In genomic region chr19:56163097-56163496, GRCh38 we compare ENCODE assay signal across 17 cellular contexts. TPM values are rescaled to one million over a fixed set of nuclear protein-coding genes. Genes with fewer than 3 reads are reported as not detected.
A peak's percentile ranks its signal among the peaks of the same experiment; 100 is the strongest.
DNase-seq lines count a peak whose midpoint lies in the region; ATAC-seq, FAIRE-seq and TF ChIP-seq lines count a peak whose summit lies in the region.
"Had no signal": no experiment of that assay in that cellular context is flagged by ENCODE, and none has a peak within 500 bp of the region (broad histone marks: within the 10 kb centered on the region; RNA-seq: fewer than 3 reads in every experiment).

No MANE protein-coding gene starts in this region.

- H3K4me3 ChIP-seq in breast epithelium (no peak overlapping the region), Loucy (ENCODE audit: low read length, poor library complexity, severe bottlenecking) (no peak overlapping the region), H1 (ENCODE audit: extremely low read depth in 1 of 4, insufficient read depth in 2 of 4, low read depth in 3 of 4, low read length in 4 of 4) (no peak overlapping the region)
- H3K4me3 ChIP-seq in BLaER1 treated with 17β-estradiol and CSF1 and Interleukin-3, amounts not matched to agents 10 nM and 100 nM: no peak overlapping the region
- H3K4me3 ChIP-seq: HAP-1 had no signal

- H3K27ac ChIP-seq in breast epithelium (no peak overlapping the region), H1 (ENCODE audit: low read depth, low read length) (no peak overlapping the region)
- H3K27ac ChIP-seq in BLaER1 treated with 17β-estradiol and CSF1 and Interleukin-3, amounts not matched to agents 10 nM and 100 nM: no peak overlapping the region

- no peak overlapping the region for H4K5ac ChIP-seq in H1 (ENCODE audit: insufficient read length, low read depth, low read length)

- no peak for TF ChIP-seq POLR2A in breast epithelium (IDR thresholded peaks at IDR 0.05)
- TF ChIP-seq POLR2A in H1 (IDR thresholded peaks at IDR 0.05; ENCODE audit: control extremely low read depth in 1 of 2, low read depth in 2 of 2, low read length in 2 of 2): no peak
- TF ChIP-seq POLR2A in GM12892 (IDR thresholded peaks at IDR 0.05; ENCODE audit: low read depth, low read length): no peak

- no peak overlapping the region for H2BK12ac ChIP-seq in H1 (ENCODE audit: low read depth, low read length)

- H3K9me3 Mint-ChIP-seq in MCF 10A (ENCODE audit: unreplicated experiment): no peaks in the 10 kb centered on the region

- peaks cover 7% of the 10 kb centered on the region; the same call in 1 of the 2 replicates for H3K23me2 ChIP-seq in H1 (ENCODE audit: low read depth, low read length)

- H2BK20ac ChIP-seq in H1 (ENCODE audit: low read length): no peak overlapping the region

- CTCF ChIA-PET in MCF 10A (lab: Yijun Ruan, JAX) (interaction anchor here (0.6 to 1.4 kb wide), 2 partner anchors 97 to 188 kb away, joined by 3 to 4 read pairs; no protein-coding TSS in a partner anchor), H1 (lab: Charles Lee; ENCODE audit: partially characterized antibody) (interaction anchor here (0.7 to 1.5 kb wide), 6 partner anchors 8 to 606 kb away, joined by 3 to 5 read pairs (median 3); no protein-coding TSS in a partner anchor)

- no peaks in the 10 kb centered on the region for H3K4me1 ChIP-seq in breast epithelium
- peaks cover 23 to 37% (median 33%) of the 10 kb centered on the region in 10 experiments for H3K4me1 ChIP-seq in BLaER1 treated with 17β-estradiol and CSF1 and Interleukin-3, amounts not matched to agents 10 nM and 100 nM
- peaks cover 24% of the 10 kb centered on the region for H3K4me1 ChIP-seq in Loucy (ENCODE audit: insufficient read depth, low read length, poor library complexity, severe bottlenecking)
- H3K4me1 ChIP-seq in H1 (replicated peaks in 1 of 4; ENCODE audit: control insufficient read depth in 3 of 4, insufficient read depth in 4 of 4, low read length in 3 of 4): no peaks in the 10 kb centered on the region
- H3K4me1 ChIP-seq: BE2C, HAP-1 had no signal

- POLR2A ChIA-PET in MCF 10A (lab: Yijun Ruan, JAX) (no interaction called here), H1 (lab: Charles Lee; ENCODE audit: partially characterized antibody) (interaction anchor here (1.2 kb wide), 1 partner anchor 21 kb away, joined by 3 read pairs; no protein-coding TSS in a partner anchor)

- H3K79me1 ChIP-seq in H1 (ENCODE audit: low read depth, low read length): no peaks in the 10 kb centered on the region

- TF ChIP-seq CTCF in MCF 10A (IDR thresholded peaks at IDR 0.05; ENCODE audit: unreplicated experiment) (no peak), breast epithelium (IDR thresholded peaks at IDR 0.05) (no peak), Loucy (conservative IDR thresholded peaks at IDR 0.05; ENCODE audit: low read length) (no peak), H1 (IDR thresholded peaks at IDR 0.05; ENCODE audit: control extremely low read depth in 1 of 3, insufficient read depth in 1 of 3, low read depth in 1 of 3, low read length in 3 of 3) (no peak)

- no peak overlapping the region for H4K91ac ChIP-seq in H1 (replicated peaks; ENCODE audit: insufficient read length, low read length)

- TF ChIP-seq RAD21 in H1 (IDR thresholded peaks at IDR 0.05 in 1 of 2, conservative IDR thresholded peaks at IDR 0.05 in 1 of 2; ENCODE audit: low read depth in 2 of 2, low read length in 2 of 2): no peak

- TF ChIP-seq EP300 in H1 (IDR thresholded peaks at IDR 0.05; ENCODE audit: borderline replicate concordance in 1 of 2, low read depth in 2 of 2, low read length in 2 of 2): no peak

- no peak overlapping the region for H2BK5ac ChIP-seq in H1 (ENCODE audit: low read depth, low read length)

- no peak overlapping the region for H3K14ac ChIP-seq in H1 (ENCODE audit: insufficient read length)

- peak overlapping the region in 10 of 11 experiments; percentile 5 to 80 (median 58); a peak in 16 of 22 replicates for H3K4me2 ChIP-seq in BLaER1 treated with 17β-estradiol and CSF1 and Interleukin-3, amounts not matched to agents 10 nM and 100 nM
- H3K4me2 ChIP-seq in Loucy (ENCODE audit: low read depth, low read length, poor library complexity, severe bottlenecking) (peak overlapping the region; percentile 38), H1 (ENCODE audit: insufficient read depth in 1 of 2, low read depth in 2 of 2, low read length in 2 of 2) (no peak overlapping the region)

- no peak overlapping the region for H3K4ac ChIP-seq in H1 (replicated peaks; ENCODE audit: insufficient read length, low read depth, low read length)

- 86% methylated on average over 13 of the region's 13 CpGs; no CpG with 5 or more reads in 1 of the 2 experiments for WGBS in H1 (ENCODE audit: extremely low coverage in 1 of 2, insufficient coverage in 1 of 2, insufficient read length in 1 of 2, insufficient replicate concordance in 2 of 2, low coverage in 1 of 2, low lambda C conversion rate in 2 of 2, missing lambda C conversion rate in 1 of 2), 2 experiments

- H3K4me3 Mint-ChIP-seq in MCF 10A (ENCODE audit: unreplicated experiment): no peak overlapping the region

- H2AK5ac ChIP-seq in H1 (ENCODE audit: low read depth, low read length): 0 out of 2 replicates have a peak overlapping the region, but pooled peaks have one; percentile 39

- H3K27me3 ChIP-seq in breast epithelium (no peaks in the 10 kb centered on the region), Loucy (ENCODE audit: insufficient read depth, low read length, poor library complexity, severe bottlenecking) (no peaks in the 10 kb centered on the region), H1 (replicated peaks in 1 of 4; ENCODE audit: control insufficient read depth in 3 of 4, extremely low read depth in 1 of 4, insufficient read depth in 3 of 4, low read length in 3 of 4) (no peaks in the 10 kb centered on the region)
- H3K27me3 ChIP-seq in BLaER1 treated with 17β-estradiol and CSF1 and Interleukin-3, amounts not matched to agents 10 nM and 100 nM: no peaks in the 10 kb centered on the region
- H3K27me3 ChIP-seq: BE2C had no signal

- H3K9ac ChIP-seq in BLaER1 treated with 17β-estradiol and CSF1 and Interleukin-3, amounts not matched to agents 10 nM and 100 nM: no peak overlapping the region
- H3K9ac ChIP-seq in Loucy (ENCODE audit: low read depth, low read length, poor library complexity, severe bottlenecking) (no peak overlapping the region), H1 (replicated peaks in 1 of 4; ENCODE audit: extremely low read depth in 1 of 4, low read depth in 3 of 4, low read length in 3 of 4) (no peak overlapping the region)

- DNase-seq in MCF 10A (ENCODE audit: unreplicated experiment): no peak
- DNase-seq in breast epithelium (ENCODE audit: low spot score in 2 of 2): no peak
- DNase-seq in H1 (ENCODE audit: low read depth in 1 of 2, low spot score in 2 of 2): no peak
- no peak for DNase-seq in GM12892 (ENCODE audit: insufficient read length)
- no peak for DNase-seq in sciatic nerve (ENCODE audit: low spot score)
- DNase-seq: BE2C, Calu3, DMS 273 treated with DMSO at 0.1 percent for 48 hours, GOT3 had no signal

- H4K20me1 ChIP-seq in BLaER1 treated with 17β-estradiol and CSF1 and Interleukin-3, amounts not matched to agents 10 nM and 100 nM: peaks cover 0 to 52% (median 31%) of the 10 kb centered on the region in 11 experiments; a peak in 16 of 22 replicates
- no peaks in the 10 kb centered on the region for H4K20me1 ChIP-seq in Loucy (ENCODE audit: insufficient read depth, low read length, poor library complexity, severe bottlenecking)
- peaks cover 0 to 9% of the 10 kb centered on the region in 2 experiments for H4K20me1 ChIP-seq in H1 (replicated peaks in 1 of 2; ENCODE audit: control insufficient read depth in 1 of 2, insufficient read depth in 2 of 2, low read length in 2 of 2)

- no peak overlapping the region for H3K18ac ChIP-seq in H1 (ENCODE audit: extremely low read depth, low read length)

- no peaks in the 10 kb centered on the region for H3F3A ChIP-seq in Loucy (ENCODE audit: low read depth)

- H3K36me3 Mint-ChIP-seq in MCF 10A (ENCODE audit: insufficient read depth, unreplicated experiment): peaks cover 6% of the 10 kb centered on the region

- no peak for FAIRE-seq in H1 (lab: Jason Lieb, UNC)
- no peak for FAIRE-seq in GM12892 (lab: Jason Lieb, UNC)
- FAIRE-seq: A204.1, GM12891 had no signal

- H3K9me3 ChIP-seq in breast epithelium (no peaks in the 10 kb centered on the region), Loucy (ENCODE audit: insufficient read depth, low read depth, low read length) (no peaks in the 10 kb centered on the region), H1 (ENCODE audit: insufficient read depth in 2 of 2, low read depth in 1 of 2, low read length in 1 of 2) (no peaks in the 10 kb centered on the region)
- H3K9me3 ChIP-seq in BLaER1 treated with 17β-estradiol and CSF1 and Interleukin-3, amounts not matched to agents 10 nM and 100 nM (replicated peaks in 1 of 11): peaks cover 0 to 5% (median 0%) of the 10 kb centered on the region in 11 experiments; a peak in 4 of 22 replicates
- H3K9me3 ChIP-seq: BE2C, HAP-1 had no signal

- no peak overlapping the region for H2BK120ac ChIP-seq in H1 (replicated peaks; ENCODE audit: low read depth, low read length)

- H4K8ac ChIP-seq in H1 (ENCODE audit: extremely low read depth, insufficient read depth, low read length): no peak overlapping the region

- no peak overlapping the region for H3K56ac ChIP-seq in H1 (replicated peaks; ENCODE audit: insufficient read length, low read depth, low read length)

- TSS peak; percentile 31 for BruUV-seq in MCF 10A (replicated peaks; lab: Mats Ljungman, UMichigan)

- no peaks in the 10 kb centered on the region for H3K9me2 ChIP-seq in Loucy (replicated peaks; ENCODE audit: low read depth, low read length)

- H2AFZ ChIP-seq in Loucy (ENCODE audit: low read length) (no peak overlapping the region), H1 (ENCODE audit: low read length) (no peak overlapping the region)

- no peak overlapping the region for H3K27ac Mint-ChIP-seq in MCF 10A (ENCODE audit: low read depth, unreplicated experiment)

- no peak for ATAC-seq in GM19467 (IDR thresholded peaks at IDR 0.05; ENCODE audit: unreplicated experiment)
- no peak for ATAC-seq in sciatic nerve

- no peak overlapping the region for H3K23ac ChIP-seq in H1 (ENCODE audit: insufficient read length)

- peaks cover 5% of the 10 kb centered on the region for H3K36me3 ChIP-seq in breast epithelium
- peaks cover 33 to 50% (median 38%) of the 10 kb centered on the region in 11 experiments for H3K36me3 ChIP-seq in BLaER1 treated with 17β-estradiol and CSF1 and Interleukin-3, amounts not matched to agents 10 nM and 100 nM
- H3K36me3 ChIP-seq in Loucy (ENCODE audit: insufficient read depth, low read length): peaks cover 20% of the 10 kb centered on the region; the same call in 1 of the 2 replicates
- H3K36me3 ChIP-seq in H1 (ENCODE audit: control insufficient read depth in 2 of 4, insufficient read depth in 4 of 4, low read length in 3 of 4): peaks cover 0 to 19% (median 4%) of the 10 kb centered on the region in 4 experiments; a peak in 3 of 8 replicates
- H3K36me3 ChIP-seq: HAP-1 had no signal

- H3K4me1 Mint-ChIP-seq in MCF 10A (ENCODE audit: insufficient read depth, unreplicated experiment): no peaks in the 10 kb centered on the region

- no peak overlapping the region for H2BK15ac ChIP-seq in H1 (ENCODE audit: low read length)

- no peaks in the 10 kb centered on the region for H3K27me3 Mint-ChIP-seq in MCF 10A (ENCODE audit: insufficient read depth, unreplicated experiment)

- intact Hi-C loops in MCF 10A (cut with micrococcal nuclease) (no loop called here), breast epithelium (cut with DNase I; ENCODE audit: low total_unique reads) (no loop called here), sciatic nerve (cut with DNase I) (loop anchor here (5.0 kb wide), 1 partner anchor 81 kb away; no protein-coding TSS in a partner anchor)

- H3K79me2 ChIP-seq in Loucy (ENCODE audit: insufficient read depth, low read length) (no peaks in the 10 kb centered on the region), H1 (ENCODE audit: control insufficient read depth in 1 of 2, insufficient read depth in 2 of 2, low read length in 2 of 2) (no peaks in the 10 kb centered on the region)

RNA-seq across cellular contexts. Expression of gene GALP, which starts 12.7 kb away (rescaled TPM):
- total RNA-seq in MCF 10A (2022): not detected in 2 replicates
- not detected for total RNA-seq in breast epithelium
- not detected in 2 replicates for total RNA-seq in H1 (2021; fragmentation: NEBNext Ultra II Directional; extraction: Animal tissue kit (Norgen Biotek cat#: 25700))
- 0.14 and 0.19 TPM in 2 replicates for polyA plus RNA-seq in H1 (2011; rRNA removed)
- polyA plus RNA-seq in H1 (2011; cell fraction: cytosol; rRNA removed): not detected
- polyA plus RNA-seq in H1 (2011; cell fraction: nucleus; rRNA removed): not detected
- polyA plus RNA-seq in H1 (2012, experiment 1 of 2): not detected in 4 replicates
- not detected for polyA plus RNA-seq in H1 (2012, experiment 2 of 2)
- polyA plus RNA-seq in H1 (2013, experiment 1 of 2): not detected
- not detected for polyA plus RNA-seq in H1 (2013, experiment 2 of 2)
- not detected in 2 replicates for polyA minus RNA-seq in H1 (2011; rRNA and poly(A)+ RNA removed)
- not detected for polyA minus RNA-seq in H1 (2011; cell fraction: cytosol; rRNA and poly(A)+ RNA removed)
- polyA minus RNA-seq in H1 (2011; cell fraction: nucleus; rRNA and poly(A)+ RNA removed): not detected
- not detected for polyA plus RNA-seq in GM12892 (2012; ENCODE audit: missing spikeins)
- total RNA-seq in sciatic nerve: not detected
- total RNA-seq: Calu3, G401 had no signal
- polyA plus RNA-seq: AG04450 had no signal

RNA-seq across cellular contexts. Expression of gene ZNF444, which starts 22.0 kb away (rescaled TPM):
- 26.6 and 28.1 TPM in 2 replicates for total RNA-seq in MCF 10A (2022)
- total RNA-seq in breast epithelium: 10 to 100 TPM; 13.9 to 38.5 (median 33.1) TPM
- 46.9 and 49.5 TPM in 2 replicates for total RNA-seq in H1 (2021; fragmentation: NEBNext Ultra II Directional; extraction: Animal tissue kit (Norgen Biotek cat#: 25700))
- polyA plus RNA-seq in H1 (2011; rRNA removed): 54.5 and 87.3 TPM in 2 replicates
- 52.7 TPM for polyA plus RNA-seq in H1 (2011; cell fraction: cytosol; rRNA removed)
- 82.7 TPM for polyA plus RNA-seq in H1 (2011; cell fraction: nucleus; rRNA removed)
- 29.2 to 41.5 TPM (median 39.9 TPM) in 4 replicates for polyA plus RNA-seq in H1 (2012, experiment 1 of 2)
- polyA plus RNA-seq in H1 (2012, experiment 2 of 2): 29.3 TPM
- polyA plus RNA-seq in H1 (2013, experiment 1 of 2): 29.2 TPM
- 27.9 TPM for polyA plus RNA-seq in H1 (2013, experiment 2 of 2)
- 4.0 and 7.3 TPM in 2 replicates for polyA minus RNA-seq in H1 (2011; rRNA and poly(A)+ RNA removed)
- polyA minus RNA-seq in H1 (2011; cell fraction: cytosol; rRNA and poly(A)+ RNA removed): 20.0 TPM
- polyA minus RNA-seq in H1 (2011; cell fraction: nucleus; rRNA and poly(A)+ RNA removed): 22.2 TPM
- 6.4 TPM for polyA plus RNA-seq in GM12892 (2012; ENCODE audit: missing spikeins)
- 32.5 TPM for total RNA-seq in sciatic nerve

RNA-seq across cellular contexts. Expression of gene ZSCAN5B, which starts 34.5 kb away (rescaled TPM):
- not detected in 2 replicates for total RNA-seq in MCF 10A (2022)
- not detected for total RNA-seq in breast epithelium
- not detected in 2 replicates for total RNA-seq in H1 (2021; fragmentation: NEBNext Ultra II Directional; extraction: Animal tissue kit (Norgen Biotek cat#: 25700))
- 0.03 TPM in 1 of 2 replicates, not detected in the other for polyA plus RNA-seq in H1 (2011; rRNA removed)
- not detected for polyA plus RNA-seq in H1 (2011; cell fraction: cytosol; rRNA removed)
- not detected for polyA plus RNA-seq in H1 (2011; cell fraction: nucleus; rRNA removed)
- not detected in 4 replicates for polyA plus RNA-seq in H1 (2012, experiment 1 of 2)
- not detected for polyA plus RNA-seq in H1 (2012, experiment 2 of 2)
- not detected for polyA plus RNA-seq in H1 (2013, experiment 1 of 2)
- polyA plus RNA-seq in H1 (2013, experiment 2 of 2): 0.06 TPM
- polyA minus RNA-seq in H1 (2011; rRNA and poly(A)+ RNA removed): not detected in 2 replicates
- polyA minus RNA-seq in H1 (2011; cell fraction: cytosol; rRNA and poly(A)+ RNA removed): not detected
- polyA minus RNA-seq in H1 (2011; cell fraction: nucleus; rRNA and poly(A)+ RNA removed): not detected
- polyA plus RNA-seq in GM12892 (2012; ENCODE audit: missing spikeins): not detected
- total RNA-seq in sciatic nerve: not detected
- total RNA-seq: Calu3, G401 had no signal
- polyA plus RNA-seq: AG04450 had no signal

RNA-seq across cellular contexts. Expression of gene ZSCAN5C, which starts 39.0 kb away (rescaled TPM):
- total RNA-seq in MCF 10A (2022) (not detected in 2 replicates), breast epithelium (not detected), sciatic nerve (not detected)
- not detected in 2 replicates for total RNA-seq in H1 (2021; fragmentation: NEBNext Ultra II Directional; extraction: Animal tissue kit (Norgen Biotek cat#: 25700))
- polyA plus RNA-seq in H1 (2011; rRNA removed): not detected in 2 replicates
- polyA plus RNA-seq in H1 (2011; cell fraction: cytosol; rRNA removed): not detected
- polyA plus RNA-seq in H1 (2011; cell fraction: nucleus; rRNA removed): not detected
- not detected in 4 replicates for polyA plus RNA-seq in H1 (2012, experiment 1 of 2)
- not detected for polyA plus RNA-seq in H1 (2012, experiment 2 of 2)
- polyA plus RNA-seq in H1 (2013, experiment 1 of 2): not detected
- polyA plus RNA-seq in H1 (2013, experiment 2 of 2): not detected
- not detected in 2 replicates for polyA minus RNA-seq in H1 (2011; rRNA and poly(A)+ RNA removed)
- polyA minus RNA-seq in H1 (2011; cell fraction: cytosol; rRNA and poly(A)+ RNA removed): not detected
- polyA minus RNA-seq in H1 (2011; cell fraction: nucleus; rRNA and poly(A)+ RNA removed): not detected
- not detected for polyA plus RNA-seq in GM12892 (2012; ENCODE audit: missing spikeins)
- total RNA-seq: Calu3, G401 had no signal
- polyA plus RNA-seq: AG04450 had no signal

RNA-seq across cellular contexts. Expression of gene ZNF787, which starts 42.0 kb away (rescaled TPM):
- total RNA-seq in MCF 10A (2022): 58.2 and 68.6 TPM in 2 replicates
- total RNA-seq in breast epithelium: 10 to 100 TPM; 10.2 to 11.1 (median 10.4) TPM
- total RNA-seq in H1 (2021; fragmentation: NEBNext Ultra II Directional; extraction: Animal tissue kit (Norgen Biotek cat#: 25700)): 56.0 and 57.3 TPM in 2 replicates
- polyA plus RNA-seq in H1 (2011; rRNA removed): 19.7 and 37.8 TPM in 2 replicates
- 31.1 TPM for polyA plus RNA-seq in H1 (2011; cell fraction: cytosol; rRNA removed)
- polyA plus RNA-seq in H1 (2011; cell fraction: nucleus; rRNA removed): 44.7 TPM
- polyA plus RNA-seq in H1 (2012, experiment 1 of 2): 24.6 to 37.3 TPM (median 32.1 TPM) in 4 replicates
- polyA plus RNA-seq in H1 (2012, experiment 2 of 2): 26.0 TPM
- polyA plus RNA-seq in H1 (2013, experiment 1 of 2): 35.4 TPM
- 34.1 TPM for polyA plus RNA-seq in H1 (2013, experiment 2 of 2)
- 7.3 and 7.9 TPM in 2 replicates for polyA minus RNA-seq in H1 (2011; rRNA and poly(A)+ RNA removed)
- polyA minus RNA-seq in H1 (2011; cell fraction: cytosol; rRNA and poly(A)+ RNA removed): 37.4 TPM
- 25.1 TPM for polyA minus RNA-seq in H1 (2011; cell fraction: nucleus; rRNA and poly(A)+ RNA removed)
- polyA plus RNA-seq in GM12892 (2012; ENCODE audit: missing spikeins): 4.0 TPM
- 24.6 TPM for total RNA-seq in sciatic nerve

Comparison
In these comparisons a context has a peak if more than half of its experiments do, and no peak if none do; other contexts are left out.
1. H3K4me2 ChIP-seq: peak in BLaER1 treated with 17β-estradiol and CSF1 and Interleukin-3, amounts not matched to agents 10 nM and 100 nM (10 of 11) and Loucy (single experiment); none in H1 (0 of 2).